In genomic region chr21:46297311-46298082, GRCh38 we compare ENCODE assay signal across 8 cellular contexts. TPM values are rescaled to one million over a fixed set of nuclear protein-coding genes. Genes with fewer than 3 reads are reported as not detected.
DNase-seq lines count a peak whose midpoint lies in the region; ATAC-seq and TF ChIP-seq lines count a peak whose summit lies in the region.

No MANE protein-coding gene starts in this region.

- H3K9ac ChIP-seq in liver (ENCODE audit: low read depth in 1 of 2, low read length in 2 of 2): no peak overlapping the region
- no peak overlapping the region for H3K9ac ChIP-seq in Karpas-422 (ENCODE audit: low read length)

- H3K4me1 ChIP-seq in liver (ENCODE audit: control insufficient read depth in 4 of 4, insufficient read depth in 4 of 4, low read length in 3 of 4) (peaks cover 0 to 10% (median 5%) of the 10 kb centered on the region in 4 donors), thoracic aorta (ENCODE audit: control insufficient read depth in 1 of 2, low read depth in 2 of 2) (peaks cover 5 to 10% of the 10 kb centered on the region in 2 donors), Karpas-422 (ENCODE audit: low read length) (peaks cover 8% of the 10 kb centered on the region)

- no peaks in the 10 kb centered on the region for H3K9me2 ChIP-seq in Karpas-422 (replicated peaks; ENCODE audit: insufficient read depth, low read length)

- H3K27ac Mint-ChIP-seq in T-helper 2 cell treated with Interferon-gamma antibody and Interleukin-4, amounts not matched to agents 5 μg/mL and 100 μg/mL, for 36 hours: no peak overlapping the region
- peak overlapping the region; percentile 8 for H3K27ac Mint-ChIP-seq in central memory CD8-positive, alpha-beta T cell (ENCODE audit: low read depth)

- H3K4me3 ChIP-seq in liver (ENCODE audit: low read depth in 1 of 3, low read length in 3 of 3) (peak overlapping the region; percentile 40 to 45 (median 41)), thoracic aorta (peak overlapping the region; percentile 75), Karpas-422 (ENCODE audit: low read length) (no peak overlapping the region)

- H3K27me3 ChIP-seq in liver (ENCODE audit: control insufficient read depth in 4 of 4, insufficient read depth in 4 of 4, low read length in 3 of 4) (no peaks in the 10 kb centered on the region), thoracic aorta (replicated peaks; ENCODE audit: insufficient read depth) (no peaks in the 10 kb centered on the region), Karpas-422 (ENCODE audit: low read length) (no peaks in the 10 kb centered on the region)

- H2AFZ ChIP-seq in Karpas-422 (ENCODE audit: low read length): no peak overlapping the region

- H3K27me3 Mint-ChIP-seq in T-helper 2 cell treated with Interferon-gamma antibody and Interleukin-4, amounts not matched to agents 5 μg/mL and 100 μg/mL, for 36 hours (ENCODE audit: low read depth): no peaks in the 10 kb centered on the region
- no peaks in the 10 kb centered on the region for H3K27me3 Mint-ChIP-seq in central memory CD8-positive, alpha-beta T cell

- H3K36me3 ChIP-seq in liver (ENCODE audit: control insufficient read depth in 4 of 4, insufficient read depth in 3 of 4, low read depth in 1 of 4, low read length in 3 of 4) (peaks cover 0 to 2% (median 0%) of the 10 kb centered on the region in 4 donors), thoracic aorta (no peaks in the 10 kb centered on the region), Karpas-422 (ENCODE audit: insufficient read depth, low read length) (peaks cover 6% of the 10 kb centered on the region)

- no peak for TF ChIP-seq RAD21 in liver (IDR thresholded peaks at IDR 0.05)

- no peak for ATAC-seq in central memory CD8-positive, alpha-beta T cell (replicated peaks; ENCODE audit: extremely low read depth, poor library complexity, severe bottlenecking)
- ATAC-seq in thoracic aorta (ENCODE audit: insufficient number of reproducible peaks, low FRiP score, low read depth): no peak

- H3K9me3 ChIP-seq in liver (ENCODE audit: control insufficient read depth in 4 of 4, low read length in 3 of 4) (no peaks in the 10 kb centered on the region), thoracic aorta (no peaks in the 10 kb centered on the region), Karpas-422 (ENCODE audit: low read length) (no peaks in the 10 kb centered on the region)

- H3K27ac ChIP-seq in liver (ENCODE audit: low read depth in 1 of 2, low read length in 2 of 2): no peak overlapping the region
- no peak overlapping the region for H3K27ac ChIP-seq in thoracic aorta
- H3K27ac ChIP-seq in Karpas-422 (ENCODE audit: low read length): no peak overlapping the region

- H3K79me2 ChIP-seq in Karpas-422 (ENCODE audit: low read length): no peaks in the 10 kb centered on the region

- peaks cover 23% of the 10 kb centered on the region for H3K36me3 Mint-ChIP-seq in T-helper 2 cell treated with Interferon-gamma antibody and Interleukin-4, amounts not matched to agents 5 μg/mL and 100 μg/mL, for 36 hours (ENCODE audit: low read depth)
- peaks cover 3% of the 10 kb centered on the region for H3K36me3 Mint-ChIP-seq in central memory CD8-positive, alpha-beta T cell (ENCODE audit: insufficient read depth)

- H3K4me2 ChIP-seq in Karpas-422 (ENCODE audit: low read depth, low read length, poor library complexity, severe bottlenecking): no peak overlapping the region

- H3K4me1 Mint-ChIP-seq in T-helper 2 cell treated with Interferon-gamma antibody and Interleukin-4, amounts not matched to agents 5 μg/mL and 100 μg/mL, for 36 hours (ENCODE audit: low read depth): peaks cover 10% of the 10 kb centered on the region
- H3K4me1 Mint-ChIP-seq in central memory CD8-positive, alpha-beta T cell: no peaks in the 10 kb centered on the region

- H3K9me3 Mint-ChIP-seq in T-helper 2 cell treated with Interferon-gamma antibody and Interleukin-4, amounts not matched to agents 5 μg/mL and 100 μg/mL, for 36 hours: no peaks in the 10 kb centered on the region
- no peaks in the 10 kb centered on the region for H3K9me3 Mint-ChIP-seq in central memory CD8-positive, alpha-beta T cell

- 7% methylated on average over 77 of the region's 77 CpGs for WGBS in liver

- TF ChIP-seq CTCF in liver (IDR thresholded peaks at IDR 0.05; ENCODE audit: low read depth, low read length, missing input control) (no peak), thoracic aorta (IDR thresholded peaks at IDR 0.05) (no peak)

- H3K4me3 Mint-ChIP-seq in T-helper 2 cell treated with Interferon-gamma antibody and Interleukin-4, amounts not matched to agents 5 μg/mL and 100 μg/mL, for 36 hours: peak overlapping the region; percentile 60
- H3K4me3 Mint-ChIP-seq in central memory CD8-positive, alpha-beta T cell: peak overlapping the region; percentile 63

- no peak for DNase-seq in T-helper 2 cell treated with Interferon-gamma antibody and Interleukin-4, amounts not matched to agents 5 μg/mL and 100 μg/mL, for 36 hours (ENCODE audit: low spot score)
- DNase-seq in T-helper 2 cell (no peak), thoracic aorta (ENCODE audit: low spot score) (no peak), T-helper 1 cell (no peak), ureter (ENCODE audit: low spot score) (no peak), Karpas-422 (no peak)
- DNase-seq in central memory CD8-positive, alpha-beta T cell (ENCODE audit: low spot score in 2 of 2): no peak

- H4K20me1 ChIP-seq in Karpas-422 (ENCODE audit: insufficient read depth, low read depth, low read length): no peaks in the 10 kb centered on the region

TF ChIP-seq in liver, 16 proteins besides CTCF, POLR2A, EP300 and RAD21:
- no peak for TF ChIP-seq JUND (IDR thresholded peaks at IDR 0.05)
- TF ChIP-seq FOXA2 (IDR thresholded peaks at IDR 0.05): no peak
- no peak for TF ChIP-seq EGR1 (IDR thresholded peaks at IDR 0.05; ENCODE audit: low read depth in 2 of 2)
- TF ChIP-seq GABPA (IDR thresholded peaks at IDR 0.05 in 1 of 2, conservative IDR thresholded peaks at IDR 0.05 in 1 of 2): no peak
- TF ChIP-seq ATF3 (IDR thresholded peaks at IDR 0.05): no peak
- no peak for TF ChIP-seq ZBTB33 (IDR thresholded peaks at IDR 0.05)
- no peak for TF ChIP-seq TAF1 (conservative IDR thresholded peaks at IDR 0.05)
TF ChIP-seq in liver: peak in this region for 0.

RNA-seq across cellular contexts. Expression of gene YBEY, which starts 11.4 kb away (rescaled TPM):
- total RNA-seq in liver: 10 to 100 TPM in 1 of 2 donors, 1 to 10 TPM in 1; 6.3 to 11.3 TPM
- 10 to 100 TPM in 1 of 2 donors, 1 to 10 TPM in 1; 8.7 to 11.8 TPM for polyA plus RNA-seq in liver
- 10 to 100 TPM in 1 of 2 donors, 1 to 10 TPM in 1; 5.1 to 11.9 TPM for total RNA-seq in thoracic aorta
- 22.8 TPM for total RNA-seq in ureter
- total RNA-seq in Karpas-422 (2014; rRNA removed; shearing (Covaris generic); ENCODE audit: low replicate concordance): 38.5 and 88.4 TPM in 2 replicates

RNA-seq across cellular contexts. Expression of gene MCM3AP, which starts 12.1 kb away (rescaled TPM):
- total RNA-seq in liver (10 to 100 TPM; 44.9 to 58.1 TPM), thoracic aorta (100 to 1,000 TPM in 1 of 2 donors, 10 to 100 TPM in 1; 84.3 to 101 TPM), ureter (97.6 TPM)
- 10 to 100 TPM; 15.5 to 22.1 TPM for polyA plus RNA-seq in liver
- total RNA-seq in Karpas-422 (2014; rRNA removed; shearing (Covaris generic); ENCODE audit: low replicate concordance): 60.5 and 139 TPM in 2 replicates

RNA-seq across cellular contexts. Expression of gene C21orf58, which starts 26.2 kb away (rescaled TPM):
- 10 to 100 TPM in 1 of 2 donors, under 1 TPM in 1; 0.75 to 17.7 TPM for total RNA-seq in liver
- under 1 TPM; 0.59 to 0.61 TPM for polyA plus RNA-seq in liver
- total RNA-seq in thoracic aorta: 1 to 10 TPM in 1 of 2 donors, under 1 TPM in 1; 0.81 to 3.2 TPM
- total RNA-seq in ureter: 2.2 TPM
- total RNA-seq in Karpas-422 (2014; rRNA removed; shearing (Covaris generic); ENCODE audit: low replicate concordance): 13.9 and 31.5 TPM in 2 replicates

RNA-seq across cellular contexts. Expression of gene PCNT, which starts 26.5 kb away (rescaled TPM):
- total RNA-seq in liver (10 to 100 TPM; 22.5 to 36.8 TPM), thoracic aorta (10 to 100 TPM; 46.8 to 51.4 TPM), ureter (28.5 TPM)
- 1 to 10 TPM; 6.7 to 7.9 TPM for polyA plus RNA-seq in liver
- total RNA-seq in Karpas-422 (2014; rRNA removed; shearing (Covaris generic); ENCODE audit: low replicate concordance): 31.5 and 31.7 TPM in 2 replicates
